In genomic region chr12:119153477-119154434, GRCh38 we compare ENCODE assay signal across 9 cellular contexts. TPM values are rescaled to one million over a fixed set of nuclear protein-coding genes. Genes with fewer than 3 reads are reported as not detected.
A peak's percentile ranks its signal among the peaks of the same experiment; 100 is the strongest.
DNase-seq lines count a peak whose midpoint lies in the region; ATAC-seq, FAIRE-seq and TF ChIP-seq lines count a peak whose summit lies in the region.
"Had no signal": no experiment of that assay in that cellular context is flagged by ENCODE, and none has a peak within 500 bp of the region (broad histone marks: within the 10 kb centered on the region; RNA-seq: fewer than 3 reads in every experiment).

No MANE protein-coding gene starts in this region.

- TF ChIP-seq RAD21 in K562 (CRISPR knock-in tag; conservative IDR thresholded peaks at IDR 0.05 in 1 of 2, IDR thresholded peaks at IDR 0.05 in 1 of 2): no peak

- peaks cover 9% of the 10 kb centered on the region for H3K4me1 Mint-ChIP-seq in stimulated activated naive CD8-positive, alpha-beta T cell treated with anti-CD3 and anti-CD28 coated beads, Interleukin-15, amount 100 ng/mL, for 72 hours

- TF ChIP-seq POLR2A in K562 (conservative IDR thresholded peaks at IDR 0.05) (no peak), esophagus squamous epithelium (IDR thresholded peaks at IDR 0.05) (no peak)

- H3K4me1 ChIP-seq in HUES6 (ENCODE audit: control insufficient read depth, insufficient read depth, low read length) (peaks cover 13% of the 10 kb centered on the region), K562 (replicated peaks in 1 of 2; ENCODE audit: control insufficient read depth in 2 of 2, insufficient read depth in 2 of 2, low read length in 2 of 2) (peaks cover 7 to 26% of the 10 kb centered on the region in 2 experiments; a peak in 4 of 5 replicates), esophagus squamous epithelium (peaks cover 0 to 7% (median 0%) of the 10 kb centered on the region in 3 donors)

- H3K9me1 ChIP-seq in K562 (ENCODE audit: control insufficient read depth, insufficient read depth, low read length): no peaks in the 10 kb centered on the region

- POLR2A ChIA-PET in K562 (lab: Yijun Ruan, JAX): interaction anchor here (0.6 to 0.7 kb wide), 2 partner anchors 23 to 35 kb away, joined by 3 to 4 read pairs; no protein-coding TSS in a partner anchor

- H3K4me3 Mint-ChIP-seq in stimulated activated naive CD8-positive, alpha-beta T cell treated with anti-CD3 and anti-CD28 coated beads, Interleukin-15, amount 100 ng/mL, for 72 hours: no peak overlapping the region
- H3K4me3 Mint-ChIP-seq: naive B cell had no signal

- no TSS peak for BruUV-seq in K562 (replicated peaks; lab: Mats Ljungman, UMichigan)

- H3K4me3 ChIP-seq in HUES6 (ENCODE audit: low read depth, low read length) (peak overlapping the region; percentile 62), K562 (no peak overlapping the region), esophagus squamous epithelium (peak overlapping the region in 1 of 4 donors; percentile 27)

- H3K79me2 ChIP-seq in K562 (ENCODE audit: control insufficient read depth, insufficient read depth, low read length): no peaks in the 10 kb centered on the region

- peak; percentile 74 for FAIRE-seq in K562 (lab: Jason Lieb, UNC)

- H3K27me3 ChIP-seq in HUES6 (ENCODE audit: control insufficient read depth, insufficient read depth, low read length): no peaks in the 10 kb centered on the region
- peaks cover 0 to 10% of the 10 kb centered on the region in 2 experiments; a peak in 1 of 5 replicates for H3K27me3 ChIP-seq in K562 (ENCODE audit: control insufficient read depth in 2 of 2, insufficient read depth in 2 of 2, low read length in 2 of 2)
- peaks cover 0 to 11% (median 0%) of the 10 kb centered on the region in 4 donors for H3K27me3 ChIP-seq in esophagus squamous epithelium

- intact Hi-C loops in K562 (cut with micrococcal nuclease) (no loop called here), esophagus squamous epithelium (cut with DNase I) (no loop called here)

- H3K4me2 ChIP-seq in K562 (ENCODE audit: insufficient read depth, low read length): peak overlapping the region; percentile 41; the same call in 1 of the 2 replicates

- peaks cover 12% of the 10 kb centered on the region for H3K9me3 ChIP-seq in HUES6 (ENCODE audit: control insufficient read depth, insufficient read depth, low read depth, low read length)
- H3K9me3 ChIP-seq in K562 (replicated peaks; ENCODE audit: control insufficient read depth, insufficient read depth, low read depth, low read length): no peaks in the 10 kb centered on the region
- peaks cover 0 to 10% (median 8%) of the 10 kb centered on the region in 3 donors for H3K9me3 ChIP-seq in esophagus squamous epithelium

- H3K27ac ChIP-seq in HUES6 (ENCODE audit: low read depth, low read length) (peak overlapping the region; percentile 84), K562 (ENCODE audit: extremely low read depth, low read depth, low read length) (peak overlapping the region; percentile 54; the same call in 2 of the 3 replicates), esophagus squamous epithelium (no peak overlapping the region)

- no peak for TF ChIP-seq CTCF in K562 (IDR thresholded peaks at IDR 0.05 in 2 of 3, conservative IDR thresholded peaks at IDR 0.05 in 1 of 3; ENCODE audit: insufficient read depth in 2 of 3, low read depth in 1 of 3, low read length in 3 of 3)
- TF ChIP-seq CTCF in esophagus squamous epithelium (IDR thresholded peaks at IDR 0.05): no peak

- CTCF ChIA-PET in K562 (lab: Yijun Ruan, JAX; ENCODE audit: low intra/inter-chr PET ratio): no interaction called here

- ATAC-seq in K562: peak; percentile 98
- peak; percentile 28 for ATAC-seq in stimulated activated naive CD8-positive, alpha-beta T cell treated with anti-CD3 and anti-CD28 coated beads, Interleukin-15, amount 100 ng/mL, for 72 hours

- no peak for TF ChIP-seq EP300 in K562 (IDR thresholded peaks at IDR 0.05; ENCODE audit: low read length)

- H3K9ac ChIP-seq in HUES6 (ENCODE audit: low read length) (peak overlapping the region; percentile 91), K562 (ENCODE audit: insufficient read depth in 1 of 2, low read depth in 2 of 2, low read length in 2 of 2) (peak overlapping the region in 1 of 2 experiments; percentile 45; a peak in 1 of 4 replicates)

- H3K27ac Mint-ChIP-seq in stimulated activated naive CD8-positive, alpha-beta T cell treated with anti-CD3 and anti-CD28 coated beads, Interleukin-15, amount 100 ng/mL, for 72 hours: no peak overlapping the region
- H3K27ac Mint-ChIP-seq: activated naive CD4-positive, alpha-beta T cell treated with anti-CD3 and anti-CD28 coated beads, Interleukin-2, amount 50 U/mL, for 72 hours had no signal

- no peaks in the 10 kb centered on the region for H4K20me1 ChIP-seq in K562 (replicated peaks; ENCODE audit: control insufficient read depth, insufficient read depth, low read length)

- WGBS in K562 (ENCODE audit: insufficient coverage, low coverage, missing lambda C conversion rate): 35% methylated on average over 22 of the region's 49 CpGs
- 45 to 53% methylated on average over 21 to 32 of the region's 49 CpGs for WGBS in esophagus squamous epithelium, 2 donors

- in situ Hi-C loops in K562 (cut with MboI): no loop called here

- peaks cover 14% of the 10 kb centered on the region for H3K27me3 Mint-ChIP-seq in stimulated activated naive CD8-positive, alpha-beta T cell treated with anti-CD3 and anti-CD28 coated beads, Interleukin-15, amount 100 ng/mL, for 72 hours

- peaks cover 14% of the 10 kb centered on the region for H3K36me3 ChIP-seq in HUES6 (ENCODE audit: control insufficient read depth, insufficient read depth, low read length)
- H3K36me3 ChIP-seq in K562 (ENCODE audit: control insufficient read depth, insufficient read depth, low read length): no peaks in the 10 kb centered on the region
- H3K36me3 ChIP-seq in esophagus squamous epithelium: no peaks in the 10 kb centered on the region

- H2AFZ ChIP-seq in K562 (ENCODE audit: low read depth, low read length): peak overlapping the region; percentile 63; the same call in 1 of the 2 replicates

- DNase-seq in K562 (ENCODE audit: extremely low read depth in 1 of 4, low spot score in 3 of 4) (peak; percentile 81 to 87 (median 85)), kidney glomerular epithelial cell (lab: John Stamatoyannopoulos, UW) (peak; percentile 17), esophagus squamous epithelium (lab: John Stamatoyannopoulos, UW) (no peak), DMS79 treated with DMSO at 0.1 percent for 48 hours (lab: John Stamatoyannopoulos, UW) (no peak), DMS 273 treated with DMSO at 0.1 percent for 48 hours (lab: John Stamatoyannopoulos, UW) (no peak)
- DNase-seq in stimulated activated naive CD8-positive, alpha-beta T cell treated with anti-CD3 and anti-CD28 coated beads, Interleukin-15, amount 100 ng/mL, for 72 hours: no peak
- DNase-seq: naive B cell had no signal

- peaks cover 6 to 39% of the 10 kb centered on the region in 2 donors for H3K9me3 Mint-ChIP-seq in stimulated activated naive CD8-positive, alpha-beta T cell treated with anti-CD3 and anti-CD28 coated beads, Interleukin-15, amount 100 ng/mL, for 72 hours

TF ChIP-seq in K562, 482 proteins besides CTCF, POLR2A, EP300 and RAD21 (continues in another document):
- TF ChIP-seq SPI1 (IDR thresholded peaks at IDR 0.05; ENCODE audit: borderline replicate concordance, low read depth, low read length): 0 out of 2 replicates have a peak, but pooled peaks have one; percentile 9
- peak; percentile 93 for TF ChIP-seq MAFK (IDR thresholded peaks at IDR 0.05; ENCODE audit: low read length)
- TF ChIP-seq MAFF (IDR thresholded peaks at IDR 0.05; ENCODE audit: low read length): peak; percentile 95
- TF ChIP-seq ZEB2 (IDR thresholded peaks at IDR 0.05): no peak
- TF ChIP-seq BACH1 (tag; IDR thresholded peaks at IDR 0.05): peak; percentile 76; the same call in 1 of the 2 replicates
- no peak for TF ChIP-seq TBP (optimal IDR thresholded peaks at IDR 0.05; ENCODE audit: low read depth, low read length)
- peak; percentile 82; the same call in 1 of the 2 replicates for TF ChIP-seq ZNF12 (CRISPR knock-in tag; IDR thresholded peaks at IDR 0.05)
- no peak for TF ChIP-seq HEY1 (CRISPR knock-in tag; IDR thresholded peaks at IDR 0.05; ENCODE audit: borderline replicate concordance)
- TF ChIP-seq, protein P1, sequence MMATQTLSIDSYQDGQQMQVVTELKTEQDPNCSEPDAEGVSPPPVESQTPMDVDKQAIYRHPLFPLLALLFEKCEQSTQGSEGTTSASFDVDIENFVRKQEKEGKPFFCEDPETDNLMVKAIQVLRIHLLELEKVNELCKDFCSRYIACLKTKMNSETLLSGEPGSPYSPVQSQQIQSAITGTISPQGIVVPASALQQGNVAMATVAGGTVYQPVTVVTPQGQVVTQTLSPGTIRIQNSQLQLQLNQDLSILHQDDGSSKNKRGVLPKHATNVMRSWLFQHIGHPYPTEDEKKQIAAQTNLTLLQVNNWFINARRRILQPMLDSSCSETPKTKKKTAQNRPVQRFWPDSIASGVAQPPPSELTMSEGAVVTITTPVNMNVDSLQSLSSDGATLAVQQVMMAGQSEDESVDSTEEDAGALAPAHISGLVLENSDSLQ (IDR thresholded peaks at IDR 0.05): peak; percentile 50; the same call in 1 of the 2 replicates
- TF ChIP-seq ZNF316 (IDR thresholded peaks at IDR 0.05): peak; percentile 99

RNA-seq across cellular contexts. Expression of gene HSPB8, which starts 25.0 kb away (rescaled TPM):
- not detected in 2 replicates for total RNA-seq in K562 (2011; cell fraction: chromatin; rRNA removed; ENCODE audit: low replicate concordance)
- 0.17 TPM in 1 of 2 replicates, not detected in the other for total RNA-seq in K562 (2011; cell fraction: nucleolus; rRNA removed)
- total RNA-seq in K562 (2011; cell fraction: nucleoplasm; rRNA removed): not detected in 2 replicates
- total RNA-seq in K562 (2014; rRNA removed): 0.04 TPM in 1 of 2 replicates, not detected in the other
- not detected in 2 replicates for total RNA-seq in K562 (2014; rRNA removed; fragmentation: Illumina TruSeq; extraction: Trizol)
- 0.15 TPM in 1 of 2 replicates, not detected in the other for total RNA-seq in K562 (2015; rRNA removed; fragmentation: Illumina TruSeq; extraction: Trizol)
- 0.13 TPM in 1 of 2 replicates, not detected in the other for total RNA-seq in K562 (2021)
- polyA plus RNA-seq in K562 (2011; rRNA removed): not detected in 2 replicates
- 0.07 TPM in 1 of 2 replicates, not detected in the other for polyA plus RNA-seq in K562 (2011; cell fraction: cytosol; rRNA removed)
- polyA plus RNA-seq in K562 (2011; cell fraction: nucleus; rRNA removed): not detected in 2 replicates
- 0.03 and 0.07 TPM in 2 replicates for polyA plus RNA-seq in K562 (2012)
- 0.07 TPM in 1 of 2 replicates, not detected in the other for polyA plus RNA-seq in K562 (2014; fragmentation: Illumina TruSeq; extraction: Trizol)
- polyA plus RNA-seq in K562 (2014; fragmentation: Nextera tagmentation; extraction: Ambion mirVana): not detected
- not detected in 2 replicates for polyA plus RNA-seq in K562 (2014; rRNA removed)
- polyA minus RNA-seq in K562 (2011; rRNA and poly(A)+ RNA removed): not detected in 2 replicates
- polyA minus RNA-seq in K562 (2011; cell fraction: cytosol; rRNA and poly(A)+ RNA removed): not detected in 2 replicates
- not detected in 2 replicates for polyA minus RNA-seq in K562 (2011; cell fraction: nucleus; rRNA and poly(A)+ RNA removed)
- 10 to 100 TPM; 47.8 to 86.4 (median 72.1) TPM for total RNA-seq in esophagus squamous epithelium
- total RNA-seq: activated naive CD4-positive, alpha-beta T cell treated with anti-CD3 and anti-CD28 coated beads, Interleukin-2, amount 50 U/mL, for 72 hours had no signal

Comparison
In these comparisons a context has a peak if more than half of its experiments do, and no peak if none do; other contexts are left out.
1. H3K27ac ChIP-seq: peak in HUES6 (single experiment) and K562 (single experiment); none in esophagus squamous epithelium (0 of 4).
2. DNase-seq: peak in K562 (4 of 4) and kidney glomerular epithelial cell (single experiment); none in stimulated activated naive CD8-positive, alpha-beta T cell treated with anti-CD3 and anti-CD28 coated beads, Interleukin-15, amount 100 ng/mL, for 72 hours (0 of 2), esophagus squamous epithelium (single experiment), DMS79 treated with DMSO at 0.1 percent for 48 hours (single experiment) and DMS 273 treated with DMSO at 0.1 percent for 48 hours (single experiment).
3. RNA of gene HSPB8, which starts 25.0 kb away (total RNA-seq): 47.8 to 86.4 TPM in esophagus squamous epithelium; 0.04 to 0.17 TPM in K562; every median in the first group is over 10 times any median in the second.